Comparison of ENCODE assay signal across 11 cellular contexts in the genomic region with DNA sequence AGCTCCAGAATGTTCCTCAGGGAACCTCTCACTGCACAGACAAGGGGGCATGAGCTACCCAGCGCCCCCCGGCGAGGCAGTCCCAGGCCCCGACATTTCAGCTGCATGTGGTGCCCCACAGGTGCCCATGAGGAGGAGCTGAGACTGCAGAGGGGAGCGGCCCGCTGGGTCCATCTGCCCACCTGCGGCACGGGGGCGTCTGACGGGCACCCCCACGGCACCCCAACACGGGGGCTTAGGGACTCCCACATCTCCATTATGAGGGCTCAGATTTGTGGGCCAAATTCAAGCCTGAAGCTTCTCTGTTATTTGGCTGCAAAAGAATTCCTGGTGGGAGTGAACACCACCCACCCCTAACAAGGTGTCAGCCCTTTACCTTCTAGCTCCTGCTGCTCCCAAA.
DNase-seq lines count a peak whose midpoint lies in the region; ATAC-seq, FAIRE-seq and TF ChIP-seq lines count a peak whose summit lies in the region.
"Had no signal": no experiment of that assay in that cellular context is flagged by ENCODE, and none has a peak within 500 bp of the region (broad histone marks: within the 10 kb centered on the region; RNA-seq: fewer than 3 reads in every experiment).

No MANE protein-coding gene starts in this region.

- TF ChIP-seq POLR2A in H1 (IDR thresholded peaks at IDR 0.05; ENCODE audit: control extremely low read depth in 1 of 2, low read depth in 2 of 2, low read length in 2 of 2): no peak

- no peak overlapping the region for H2BK15ac ChIP-seq in H1 (ENCODE audit: low read length)

- 0 out of 2 replicates have a peak overlapping the region, but pooled peaks have one; percentile 5 for H2BK12ac ChIP-seq in H1 (ENCODE audit: low read depth, low read length)

- peak overlapping the region; percentile 62 for H3K4me3 ChIP-seq in Loucy (ENCODE audit: low read length, poor library complexity, severe bottlenecking)
- H3K4me3 ChIP-seq in H1 (ENCODE audit: extremely low read depth in 1 of 4, insufficient read depth in 2 of 4, low read depth in 3 of 4, low read length in 4 of 4): no peak overlapping the region
- no peak overlapping the region for H3K4me3 ChIP-seq in right cardiac atrium (ENCODE audit: low read length)

- H3K79me1 ChIP-seq in H1 (ENCODE audit: low read depth, low read length): no peaks in the 10 kb centered on the region

- H3K27me3 Mint-ChIP-seq in activated naive CD4-positive, alpha-beta T cell treated with anti-CD3 and anti-CD28 coated beads, Interleukin-2, amount 50 U/mL, for 24 hours: no peaks in the 10 kb centered on the region
- peaks cover 68% of the 10 kb centered on the region for H3K27me3 Mint-ChIP-seq in activated naive CD4-positive, alpha-beta T cell treated with anti-CD3 and anti-CD28 coated beads, Interleukin-2, amount 10 ng/mL, durations not matched to agents 7 days and 5 days

- no peak overlapping the region for H2AFZ ChIP-seq in Loucy (ENCODE audit: low read length)
- H2AFZ ChIP-seq in H1 (ENCODE audit: low read length): no peak overlapping the region

- H3K27ac ChIP-seq in H1 (ENCODE audit: low read depth, low read length) (no peak overlapping the region), right cardiac atrium (ENCODE audit: low read length) (no peak overlapping the region)

- H3K4me2 ChIP-seq in Loucy (ENCODE audit: low read depth, low read length, poor library complexity, severe bottlenecking) (peak overlapping the region; percentile 83), H1 (ENCODE audit: insufficient read depth in 1 of 2, low read depth in 2 of 2, low read length in 2 of 2) (no peak overlapping the region; a peak in 1 of 4 replicates)

- no peaks in the 10 kb centered on the region; the same call in 1 of the 2 replicates for H3K9me3 ChIP-seq in Loucy (ENCODE audit: insufficient read depth, low read depth, low read length)
- H3K9me3 ChIP-seq in H1 (ENCODE audit: insufficient read depth in 2 of 2, low read depth in 1 of 2, low read length in 1 of 2): no peaks in the 10 kb centered on the region; a peak in 2 of 4 replicates
- H3K9me3 ChIP-seq in right cardiac atrium (ENCODE audit: control insufficient read depth, low read length): no peaks in the 10 kb centered on the region

- WGBS in H1 (ENCODE audit: extremely low coverage in 1 of 2, insufficient coverage in 1 of 2, insufficient read length in 1 of 2, insufficient replicate concordance in 2 of 2, low coverage in 1 of 2, low lambda C conversion rate in 2 of 2, missing lambda C conversion rate in 1 of 2), 2 experiments: 85% methylated on average over 11 of the region's 12 CpGs; no CpG with 5 or more reads in 1 of the 2 experiments
- WGBS in right cardiac atrium: 80% methylated on average over 12 of the region's 12 CpGs

- no peaks in the 10 kb centered on the region for H3K9me3 Mint-ChIP-seq in activated naive CD4-positive, alpha-beta T cell treated with anti-CD3 and anti-CD28 coated beads, Interleukin-2, amount 50 U/mL, for 24 hours
- peaks cover 22% of the 10 kb centered on the region for H3K9me3 Mint-ChIP-seq in activated naive CD4-positive, alpha-beta T cell treated with anti-CD3 and anti-CD28 coated beads, Interleukin-2, amount 10 ng/mL, durations not matched to agents 7 days and 5 days
- no peaks in the 10 kb centered on the region for H3K9me3 Mint-ChIP-seq in stimulated activated effector memory CD8-positive, alpha-beta T cell treated with anti-CD3 and anti-CD28 coated beads, Interleukin-12 subunit alpha, Interleukin-12 subunit beta, amount 100 ng/mL, for 72 hours

- no peak overlapping the region for H2BK120ac ChIP-seq in H1 (replicated peaks; ENCODE audit: low read depth, low read length)

- no peaks in the 10 kb centered on the region for H3K27me3 ChIP-seq in Loucy (ENCODE audit: insufficient read depth, low read length, poor library complexity, severe bottlenecking)
- H3K27me3 ChIP-seq in H1 (replicated peaks in 1 of 4; ENCODE audit: control insufficient read depth in 3 of 4, extremely low read depth in 1 of 4, insufficient read depth in 3 of 4, low read length in 3 of 4): no peaks in the 10 kb centered on the region
- no peaks in the 10 kb centered on the region for H3K27me3 ChIP-seq in right cardiac atrium (ENCODE audit: control insufficient read depth, insufficient read depth)

- H3K36me3 Mint-ChIP-seq in activated naive CD4-positive, alpha-beta T cell treated with anti-CD3 and anti-CD28 coated beads, Interleukin-2, amount 50 U/mL, for 24 hours: peaks cover 9% of the 10 kb centered on the region
- H3K36me3 Mint-ChIP-seq in activated naive CD4-positive, alpha-beta T cell treated with anti-CD3 and anti-CD28 coated beads, Interleukin-2, amount 10 ng/mL, durations not matched to agents 7 days and 5 days: peaks cover 17% of the 10 kb centered on the region
- H3K36me3 Mint-ChIP-seq in stimulated activated effector memory CD8-positive, alpha-beta T cell treated with anti-CD3 and anti-CD28 coated beads, Interleukin-12 subunit alpha, Interleukin-12 subunit beta, amount 100 ng/mL, for 72 hours: peaks cover 6% of the 10 kb centered on the region

- H3K23ac ChIP-seq in H1 (ENCODE audit: insufficient read length): no peak overlapping the region

- no peak overlapping the region for H3K4ac ChIP-seq in H1 (replicated peaks; ENCODE audit: insufficient read length, low read depth, low read length)

- H3K4me3 Mint-ChIP-seq in activated naive CD4-positive, alpha-beta T cell treated with anti-CD3 and anti-CD28 coated beads, Interleukin-2, amount 50 U/mL, for 24 hours: no peak overlapping the region
- H3K4me3 Mint-ChIP-seq in activated naive CD4-positive, alpha-beta T cell treated with anti-CD3 and anti-CD28 coated beads, Interleukin-2, amount 10 ng/mL, durations not matched to agents 7 days and 5 days: no peak overlapping the region
- H3K4me3 Mint-ChIP-seq in stimulated activated effector memory CD8-positive, alpha-beta T cell treated with anti-CD3 and anti-CD28 coated beads, Interleukin-12 subunit alpha, Interleukin-12 subunit beta, amount 100 ng/mL, for 72 hours: peak overlapping the region; percentile 56
- H3K4me3 Mint-ChIP-seq: WTC11 had no signal

- H4K8ac ChIP-seq in H1 (ENCODE audit: extremely low read depth, insufficient read depth, low read length): no peak overlapping the region

- H3K9me2 ChIP-seq in Loucy (replicated peaks; ENCODE audit: low read depth, low read length): no peaks in the 10 kb centered on the region

- H3K4me1 Mint-ChIP-seq in activated naive CD4-positive, alpha-beta T cell treated with anti-CD3 and anti-CD28 coated beads, Interleukin-2, amount 50 U/mL, for 24 hours: peaks cover 76% of the 10 kb centered on the region
- peaks cover 69% of the 10 kb centered on the region for H3K4me1 Mint-ChIP-seq in activated naive CD4-positive, alpha-beta T cell treated with anti-CD3 and anti-CD28 coated beads, Interleukin-2, amount 10 ng/mL, durations not matched to agents 7 days and 5 days
- peaks cover 75% of the 10 kb centered on the region for H3K4me1 Mint-ChIP-seq in stimulated activated effector memory CD8-positive, alpha-beta T cell treated with anti-CD3 and anti-CD28 coated beads, Interleukin-12 subunit alpha, Interleukin-12 subunit beta, amount 100 ng/mL, for 72 hours

- peak overlapping the region; percentile 8 for H3K27ac Mint-ChIP-seq in activated naive CD4-positive, alpha-beta T cell treated with anti-CD3 and anti-CD28 coated beads, Interleukin-2, amount 50 U/mL, for 24 hours
- H3K27ac Mint-ChIP-seq in activated naive CD4-positive, alpha-beta T cell treated with anti-CD3 and anti-CD28 coated beads, Interleukin-2, amount 10 ng/mL, durations not matched to agents 7 days and 5 days: no peak overlapping the region
- no peak overlapping the region for H3K27ac Mint-ChIP-seq in stimulated activated effector memory CD8-positive, alpha-beta T cell treated with anti-CD3 and anti-CD28 coated beads, Interleukin-12 subunit alpha, Interleukin-12 subunit beta, amount 100 ng/mL, for 72 hours
- H3K27ac Mint-ChIP-seq: WTC11 had no signal

- H2BK5ac ChIP-seq in H1 (ENCODE audit: low read depth, low read length): no peak overlapping the region

- POLR2A ChIA-PET in H1 (lab: Charles Lee; ENCODE audit: partially characterized antibody): no interaction called here

- no peak for TF ChIP-seq RAD21 in H1 (IDR thresholded peaks at IDR 0.05 in 1 of 2, conservative IDR thresholded peaks at IDR 0.05 in 1 of 2; ENCODE audit: low read depth in 2 of 2, low read length in 2 of 2)

- H3K79me2 ChIP-seq in Loucy (ENCODE audit: insufficient read depth, low read length): 0 out of 2 replicates have a peak, but pooled peaks cover 4% of the 10 kb centered on the region
- no peaks in the 10 kb centered on the region for H3K79me2 ChIP-seq in H1 (ENCODE audit: control insufficient read depth in 1 of 2, insufficient read depth in 2 of 2, low read length in 2 of 2)

- no peak overlapping the region for H2BK20ac ChIP-seq in H1 (ENCODE audit: low read length)

- CTCF ChIA-PET in activated naive CD4-positive, alpha-beta T cell treated with anti-CD3 and anti-CD28 coated beads, Interleukin-2, amount 10 ng/mL, durations not matched to agents 7 days and 5 days (lab: Charles Lee): interaction anchor here (1.2 to 15.0 kb wide), 7 partner anchors 8 to 1042 kb away, joined by 3 to 223 read pairs (median 6); no protein-coding TSS in a partner anchor
- CTCF ChIA-PET in H1 (lab: Charles Lee; ENCODE audit: partially characterized antibody): interaction anchor here (1.4 to 3.8 kb wide), 7 partner anchors 7 to 146 kb away, joined by 3 to 20 read pairs (median 7); no protein-coding TSS in a partner anchor

- no peak overlapping the region for H4K5ac ChIP-seq in H1 (ENCODE audit: insufficient read length, low read depth, low read length)

- TF ChIP-seq CTCF in Loucy (conservative IDR thresholded peaks at IDR 0.05; ENCODE audit: low read length) (no peak), H1 (IDR thresholded peaks at IDR 0.05; ENCODE audit: control extremely low read depth in 1 of 3, insufficient read depth in 1 of 3, low read depth in 1 of 3, low read length in 3 of 3) (no peak)

- H3K18ac ChIP-seq in H1 (ENCODE audit: extremely low read depth, low read length): 0 out of 2 replicates have a peak overlapping the region, but pooled peaks have one; percentile 74

- no peak overlapping the region for H3K14ac ChIP-seq in H1 (ENCODE audit: insufficient read length)

- H3K23me2 ChIP-seq in H1 (ENCODE audit: low read depth, low read length): no peaks in the 10 kb centered on the region

- no peak for FAIRE-seq in H1 (lab: Jason Lieb, UNC)

- ATAC-seq in stimulated activated effector memory CD8-positive, alpha-beta T cell treated with anti-CD3 and anti-CD28 coated beads, Interleukin-12 subunit alpha, Interleukin-12 subunit beta, amount 100 ng/mL, for 72 hours: no peak
- ATAC-seq in right cardiac atrium: no peak

- no peak for DNase-seq in activated naive CD4-positive, alpha-beta T cell treated with anti-CD3 and anti-CD28 coated beads, Interleukin-2, amount 10 ng/mL, durations not matched to agents 7 days and 5 days
- DNase-seq in H1 (ENCODE audit: low read depth in 1 of 2, low spot score in 2 of 2) (no peak), right cardiac atrium (no peak), germinal center (ENCODE audit: low spot score) (no peak), NCI-H1436 (lab: John Stamatoyannopoulos, UW) (no peak)
- no peak for DNase-seq in stimulated activated effector memory CD8-positive, alpha-beta T cell treated with anti-CD3 and anti-CD28 coated beads, Interleukin-12 subunit alpha, Interleukin-12 subunit beta, amount 100 ng/mL, for 72 hours (ENCODE audit: low spot score in 2 of 2)
- DNase-seq: activated naive CD4-positive, alpha-beta T cell; NCI-H510A had no signal

- intact Hi-C loops in right cardiac atrium (cut with DNase I): no loop called here

- H3K9ac ChIP-seq in Loucy (ENCODE audit: low read depth, low read length, poor library complexity, severe bottlenecking) (peak overlapping the region; percentile 64), H1 (replicated peaks in 1 of 4; ENCODE audit: extremely low read depth in 1 of 4, low read depth in 3 of 4, low read length in 3 of 4) (no peak overlapping the region)

- no peak overlapping the region for H3K56ac ChIP-seq in H1 (replicated peaks; ENCODE audit: insufficient read length, low read depth, low read length)

- H4K20me1 ChIP-seq in Loucy (ENCODE audit: insufficient read depth, low read length, poor library complexity, severe bottlenecking) (no peaks in the 10 kb centered on the region), H1 (replicated peaks in 1 of 2; ENCODE audit: control insufficient read depth in 1 of 2, insufficient read depth in 2 of 2, low read length in 2 of 2) (no peaks in the 10 kb centered on the region)

- H3K4me1 ChIP-seq in Loucy (ENCODE audit: insufficient read depth, low read length, poor library complexity, severe bottlenecking): peaks cover 100% of the 10 kb centered on the region
- H3K4me1 ChIP-seq in H1 (replicated peaks in 1 of 4; ENCODE audit: control insufficient read depth in 3 of 4, insufficient read depth in 4 of 4, low read length in 3 of 4): peaks cover 9 to 25% (median 20%) of the 10 kb centered on the region in 4 experiments
- peaks cover 12% of the 10 kb centered on the region for H3K4me1 ChIP-seq in right cardiac atrium (ENCODE audit: control insufficient read depth, insufficient read depth, low read length)

- H4K91ac ChIP-seq in H1 (replicated peaks; ENCODE audit: insufficient read length, low read length): peak overlapping the region; percentile 11

- peaks cover 3% of the 10 kb centered on the region; the same call in 1 of the 2 replicates for H3F3A ChIP-seq in Loucy (ENCODE audit: low read depth)

- H2AK5ac ChIP-seq in H1 (ENCODE audit: low read depth, low read length): no peak overlapping the region

- H3K36me3 ChIP-seq in Loucy (ENCODE audit: insufficient read depth, low read length) (no peaks in the 10 kb centered on the region), H1 (ENCODE audit: control insufficient read depth in 2 of 4, insufficient read depth in 4 of 4, low read length in 3 of 4) (no peaks in the 10 kb centered on the region)

- no peak for TF ChIP-seq EP300 in H1 (IDR thresholded peaks at IDR 0.05; ENCODE audit: borderline replicate concordance in 1 of 2, low read depth in 2 of 2, low read length in 2 of 2)
